In genomic region chr12:113333877-113334785, GRCh38 we compare ENCODE assay signal across 8 cellular contexts. TPM values are rescaled to one million over a fixed set of nuclear protein-coding genes. Genes with fewer than 3 reads are reported as not detected.
A peak's percentile ranks its signal among the peaks of the same experiment; 100 is the strongest.
DNase-seq lines count a peak whose midpoint lies in the region; ATAC-seq, FAIRE-seq and TF ChIP-seq lines count a peak whose summit lies in the region.

No MANE protein-coding gene starts in this region.

- H3K9me3 Mint-ChIP-seq in naive thymus-derived CD8-positive, alpha-beta T cell: no peaks in the 10 kb centered on the region

- ATAC-seq in HG02678 (IDR thresholded peaks at IDR 0.05; ENCODE audit: unreplicated experiment) (peak; percentile 6), RWPE2 (ENCODE audit: low read depth) (peak; percentile 26; the same call in 2 of the 3 replicates), GM19467 (IDR thresholded peaks at IDR 0.05; ENCODE audit: unreplicated experiment) (no peak)
- ATAC-seq in naive thymus-derived CD8-positive, alpha-beta T cell: peak; percentile 46 to 47

- DNase-seq in GM06990 (ENCODE audit: extremely low read depth, insufficient read length): peak; percentile 22
- DNase-seq in RWPE2 (ENCODE audit: low spot score): no peak
- peak; percentile 30 for DNase-seq in epithelial cell of esophagus (ENCODE audit: low read depth)
- peak in 6 of 10 donors; percentile 4 to 58 (median 32) for DNase-seq in naive thymus-derived CD8-positive, alpha-beta T cell
- DNase-seq in D721Med (ENCODE audit: insufficient read length, low spot score): no peak
- no peak for DNase-seq in H4 (ENCODE audit: low spot score)

- POLR2A ChIA-PET in naive thymus-derived CD8-positive, alpha-beta T cell (lab: Charles Lee): interaction anchor here (0.9 to 1.0 kb wide), 6 partner anchors 24 to 149 kb away, joined by 3 to 6 read pairs (median 4); partner anchors contain the start of genes DDX54, PLBD2 and RITA1

- H3K27me3 Mint-ChIP-seq in naive thymus-derived CD8-positive, alpha-beta T cell: no peaks in the 10 kb centered on the region

- peak overlapping the region; percentile 75 to 97 (median 92) for H3K27ac Mint-ChIP-seq in naive thymus-derived CD8-positive, alpha-beta T cell

- no peaks in the 10 kb centered on the region for H3K27me3 ChIP-seq in GM06990 (replicated peaks; ENCODE audit: control insufficient read depth, insufficient read depth, low read length)
- H3K27me3 ChIP-seq in RWPE2 (ENCODE audit: insufficient read depth, poor library complexity, severe bottlenecking): no peaks in the 10 kb centered on the region

- no peaks in the 10 kb centered on the region for H3K36me3 ChIP-seq in GM06990 (ENCODE audit: control insufficient read depth, insufficient read depth, low read length)
- H3K36me3 ChIP-seq in RWPE2 (ENCODE audit: low read depth): peaks cover 24% of the 10 kb centered on the region

- peak overlapping the region; percentile 39 for H3K27ac ChIP-seq in RWPE2 (ENCODE audit: poor library complexity, severe bottlenecking)

- TF ChIP-seq CTCF in GM06990 (IDR thresholded peaks at IDR 0.05; ENCODE audit: insufficient read depth, low read length, poor library complexity, severe bottlenecking) (no peak), RWPE2 (IDR thresholded peaks at IDR 0.05; ENCODE audit: poor library complexity, severe bottlenecking) (no peak), epithelial cell of esophagus (IDR thresholded peaks at IDR 0.05; ENCODE audit: insufficient read depth, low read depth, low read length, missing control alignments) (no peak), D721Med (IDR thresholded peaks at IDR 0.05; ENCODE audit: insufficient read depth, missing control alignments) (no peak)

- no peak for FAIRE-seq in D721Med (lab: Jason Lieb, UNC)

- H3K4me3 ChIP-seq in GM06990 (replicated peaks; ENCODE audit: low read depth, low read length) (peak overlapping the region; percentile 66), RWPE2 (ENCODE audit: severe bottlenecking) (peak overlapping the region; percentile 85), epithelial cell of esophagus (ENCODE audit: low read length) (peak overlapping the region; percentile 71)

- H3K9me3 ChIP-seq in RWPE2 (ENCODE audit: severe bottlenecking): no peaks in the 10 kb centered on the region

- peaks cover 6% of the 10 kb centered on the region for H3K4me1 ChIP-seq in RWPE2 (ENCODE audit: insufficient read depth, poor library complexity, severe bottlenecking)

- H3K4me3 Mint-ChIP-seq in naive thymus-derived CD8-positive, alpha-beta T cell: peak overlapping the region; percentile 93 to 99 (median 98)

- peaks cover 20 to 55% (median 48%) of the 10 kb centered on the region in 4 donors for H3K4me1 Mint-ChIP-seq in naive thymus-derived CD8-positive, alpha-beta T cell

- peaks cover 0 to 35% (median 18%) of the 10 kb centered on the region in 3 donors for H3K36me3 Mint-ChIP-seq in naive thymus-derived CD8-positive, alpha-beta T cell

RNA-seq across cellular contexts. Expression of gene SLC8B1, which starts 0.8 kb away (rescaled TPM):
- total RNA-seq in naive thymus-derived CD8-positive, alpha-beta T cell: 100 to 1,000 TPM; 131 to 136 TPM
- 10 to 100 TPM; 26.3 to 71.2 (median 53.0) TPM for polyA plus RNA-seq in naive thymus-derived CD8-positive, alpha-beta T cell
- 7.0 and 14.2 TPM in 2 replicates for total RNA-seq in H4 (2014; rRNA removed; shearing (Covaris generic))

RNA-seq across cellular contexts. Expression of gene PLBD2, which starts 24.3 kb away (rescaled TPM):
- total RNA-seq in naive thymus-derived CD8-positive, alpha-beta T cell: 10 to 100 TPM in 1 of 2 experiments, 1 to 10 TPM in 1; 9.7 to 13.1 TPM
- 1 to 10 TPM; 5.1 to 9.4 (median 5.5) TPM for polyA plus RNA-seq in naive thymus-derived CD8-positive, alpha-beta T cell
- 12.6 and 17.7 TPM in 2 replicates for total RNA-seq in H4 (2014; rRNA removed; shearing (Covaris generic))

Comparison
In these comparisons a context has a peak if more than half of its experiments do, and no peak if none do; other contexts are left out.
1. DNase-seq: peak in GM06990 (single experiment), epithelial cell of esophagus (single experiment) and naive thymus-derived CD8-positive, alpha-beta T cell (6 of 10); none in RWPE2 (single experiment), D721Med (single experiment) and H4 (single experiment).
2. Peak in every context shown above with its lines, with median percentiles within 50 percentile points of each other: H3K4me3 ChIP-seq.